In genomic region chr1:232793944-232794343, GRCh38 we compare ENCODE assay signal across 8 cellular contexts. TPM values are rescaled to one million over a fixed set of nuclear protein-coding genes. Genes with fewer than 3 reads are reported as not detected.
A peak's percentile ranks its signal among the peaks of the same experiment; 100 is the strongest.
DNase-seq lines count a peak whose midpoint lies in the region; ATAC-seq and TF ChIP-seq lines count a peak whose summit lies in the region.

No MANE protein-coding gene starts in this region.

- H3K27ac ChIP-seq in GM23248: no peak overlapping the region
- H3K27ac ChIP-seq in epithelial cell of prostate: no peak overlapping the region
- no peak overlapping the region for H3K27ac ChIP-seq in Karpas-422 (ENCODE audit: low read length)

- H3K4me3 ChIP-seq in AG09309 (ENCODE audit: control insufficient read depth, low read depth, low read length): no peak overlapping the region
- H3K4me3 ChIP-seq in GM23248: no peak overlapping the region
- H3K4me3 ChIP-seq in Karpas-422 (ENCODE audit: low read length): no peak overlapping the region

- H3K4me1 ChIP-seq in GM23248 (ENCODE audit: insufficient read depth): peaks cover 17% of the 10 kb centered on the region
- no peaks in the 10 kb centered on the region for H3K4me1 ChIP-seq in Karpas-422 (ENCODE audit: low read length)

- H3K9me2 ChIP-seq in GM23248 (ENCODE audit: insufficient read depth) (no peaks in the 10 kb centered on the region), Karpas-422 (replicated peaks; ENCODE audit: insufficient read depth, low read length) (no peaks in the 10 kb centered on the region; the same call in 1 of the 2 replicates)

- H3K79me2 ChIP-seq in GM23248 (ENCODE audit: insufficient read depth) (no peaks in the 10 kb centered on the region), Karpas-422 (ENCODE audit: low read length) (no peaks in the 10 kb centered on the region)

- peak; percentile 52 for TF ChIP-seq CTCF in AG09309 (IDR thresholded peaks at IDR 0.05; ENCODE audit: control insufficient read depth, insufficient read depth, low read depth, low read length, missing control alignments)

- in situ Hi-C loops in GM23248 (cut with MboI): no loop called here

- H3K9ac ChIP-seq in GM23248 (no peak overlapping the region), Karpas-422 (ENCODE audit: low read length) (no peak overlapping the region)

- intact Hi-C loops in Right ventricle myocardium inferior (cut with DNase I): no loop called here

- ATAC-seq in Right ventricle myocardium inferior: no peak

- H2AFZ ChIP-seq in GM23248 (peak overlapping the region; percentile 30), Karpas-422 (ENCODE audit: low read length) (no peak overlapping the region)

- H3K9me3 ChIP-seq in GM23248 (ENCODE audit: low read depth): no peaks in the 10 kb centered on the region
- H3K9me3 ChIP-seq in Karpas-422 (ENCODE audit: low read length): no peaks in the 10 kb centered on the region

- H3K27me3 ChIP-seq in GM23248 (replicated peaks; ENCODE audit: insufficient read depth) (no peaks in the 10 kb centered on the region), Karpas-422 (ENCODE audit: low read length) (no peaks in the 10 kb centered on the region)

- H3K36me3 ChIP-seq in GM23248 (ENCODE audit: low read depth) (no peaks in the 10 kb centered on the region), Karpas-422 (ENCODE audit: insufficient read depth, low read length) (no peaks in the 10 kb centered on the region)

- 0 to 1% methylated on average over 3 of the region's 3 CpGs for WGBS in GM23248 (ENCODE audit: low coverage in 1 of 2, low lambda C conversion rate in 2 of 2, missing lambda C conversion rate in 2 of 2), 2 experiments

- peak; percentile 70 for DNase-seq in AG09309 (ENCODE audit: low read depth)
- peak; percentile 81 for DNase-seq in GM23248
- DNase-seq in NCI-H345 treated with DMSO at 0.1 percent for 48 hours (lab: John Stamatoyannopoulos, UW; ENCODE audit: unreplicated experiment): peak; percentile 95
- DNase-seq in epithelial cell of prostate (ENCODE audit: low read depth, low spot score): peak; percentile 14
- no peak for DNase-seq in Karpas-422
- no peak for DNase-seq in HUDEP-2 (lab: John Stamatoyannopoulos, UW; ENCODE audit: unreplicated experiment in 76 of 76)
- no peak for DNase-seq in Right ventricle myocardium inferior (ENCODE audit: missing footprints)
- DNase-seq in activated CD4-positive, alpha-beta T cell treated with anti-CD3 and anti-CD28 coated beads for 4 hours: no peak

- peaks cover 11% of the 10 kb centered on the region for H3F3A ChIP-seq in GM23248 (ENCODE audit: insufficient read depth)

- H3K4me2 ChIP-seq in GM23248 (ENCODE audit: unreplicated experiment) (peak overlapping the region; percentile 35), Karpas-422 (ENCODE audit: low read depth, low read length, poor library complexity, severe bottlenecking) (no peak overlapping the region)

- H4K20me1 ChIP-seq in GM23248 (ENCODE audit: insufficient read depth) (no peaks in the 10 kb centered on the region), Karpas-422 (ENCODE audit: insufficient read depth, low read depth, low read length) (no peaks in the 10 kb centered on the region)

RNA-seq across cellular contexts. Expression of gene MAP10, which starts 11.3 kb away (rescaled TPM):
- total RNA-seq in GM23248 (2014; rRNA removed; shearing (Covaris generic)): 2.3 and 2.5 TPM in 2 replicates
- polyA plus RNA-seq in GM23248 (2016; fragmentation: Nextera tagmentation; extraction: Ambion mirVana): 1.5 and 1.7 TPM in 2 replicates
- total RNA-seq in Karpas-422 (2014; rRNA removed; shearing (Covaris generic); ENCODE audit: low replicate concordance): 8.2 and 8.7 TPM in 2 replicates
- 3.3 TPM for total RNA-seq in Right ventricle myocardium inferior

Comparison
In these comparisons a context has a peak if more than half of its experiments do, and no peak if none do; other contexts are left out.
1. DNase-seq: peak in AG09309 (single experiment), GM23248 (single experiment), NCI-H345 treated with DMSO at 0.1 percent for 48 hours (single experiment) and epithelial cell of prostate (single experiment); none in Karpas-422 (single experiment), HUDEP-2 (0 of 76), Right ventricle myocardium inferior (single experiment) and activated CD4-positive, alpha-beta T cell treated with anti-CD3 and anti-CD28 coated beads for 4 hours (0 of 2).